ENCODE assay signal across 12 cellular contexts in the genomic region with DNA sequence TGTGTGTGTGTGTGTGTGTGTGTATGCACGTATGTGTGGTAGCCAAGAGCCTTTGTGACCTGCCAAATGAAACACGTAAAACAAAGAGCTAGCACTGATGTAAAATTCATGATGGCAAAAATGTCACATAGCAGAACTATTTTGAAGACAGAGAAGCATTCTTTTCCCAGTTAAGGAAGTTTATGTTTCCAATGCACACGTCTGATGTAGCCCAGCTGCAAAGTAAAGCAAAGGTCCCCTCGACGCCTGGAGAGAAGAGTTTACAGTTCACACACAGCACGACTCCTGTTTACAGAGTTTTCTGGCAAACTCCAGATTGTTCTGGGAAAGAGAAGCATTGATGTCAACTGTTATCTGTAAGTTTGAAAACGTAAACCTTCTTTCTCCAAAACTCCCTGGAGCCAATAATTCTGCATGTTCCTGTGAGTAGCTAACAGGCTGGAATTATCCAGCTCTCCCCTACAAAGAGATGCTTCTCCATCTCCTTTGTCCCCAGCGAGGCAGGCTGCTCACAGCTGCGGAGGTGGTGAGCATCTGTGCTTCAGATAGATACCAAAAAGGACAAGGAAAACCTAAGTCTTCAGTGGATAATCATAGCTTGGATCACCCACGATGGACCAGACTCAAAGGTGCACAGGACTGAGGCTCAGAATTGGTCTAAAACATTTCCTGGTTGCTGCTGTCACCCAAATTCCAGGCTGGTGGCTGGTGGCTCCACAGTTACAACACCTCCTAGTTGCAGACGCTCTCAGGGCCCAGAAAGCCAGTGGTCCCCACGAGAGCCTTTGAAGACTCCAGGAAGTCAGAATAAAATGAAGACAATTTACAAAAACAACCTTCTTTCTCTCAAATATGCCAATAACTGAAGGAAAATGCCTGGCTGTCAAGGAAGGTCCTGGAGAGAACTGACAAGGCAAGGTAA.
DNase-seq lines count a peak whose midpoint lies in the region; ATAC-seq and TF ChIP-seq lines count a peak whose summit lies in the region.
"Had no signal": no experiment of that assay in that cellular context is flagged by ENCODE, and none has a peak within 500 bp of the region (broad histone marks: within the 10 kb centered on the region; RNA-seq: fewer than 3 reads in every experiment).

No MANE protein-coding gene starts in this region.

- no peaks in the 10 kb centered on the region for H3K9me2 ChIP-seq in hepatocyte (replicated peaks; ENCODE audit: insufficient read depth)

- H3K4me1 ChIP-seq in hepatocyte (ENCODE audit: insufficient read depth) = peaks cover 42% of the 10 kb centered on the region
- peaks cover 75% of the 10 kb centered on the region for H3K4me1 ChIP-seq in rectal smooth muscle tissue (ENCODE audit: control insufficient read depth, insufficient read depth, low read length)
- H3K4me1 ChIP-seq: body of pancreas had no signal

- H3K4me2 ChIP-seq in hepatocyte = no peak overlapping the region

- 46% methylated on average over 12 of the region's 12 CpGs for WGBS in hepatocyte (ENCODE audit: low lambda C conversion rate, missing lambda C conversion rate)

- DNase-seq in EH (ENCODE audit: low read depth) (peak; percentile 56), coronary artery (ENCODE audit: low spot score) (no peak), hepatocyte (ENCODE audit: low spot score) (peak; percentile 37), NCI-H128 (lab: John Stamatoyannopoulos, UW; ENCODE audit: unreplicated experiment) (no peak), NCI-H1930 (lab: John Stamatoyannopoulos, UW) (no peak)
- DNase-seq: activated CD4-positive, alpha-beta T cell treated with anti-CD3 and anti-CD28 coated beads for 4 hours; body of pancreas; naive B cell; PC-3 had no signal

- ATAC-seq in GM21619 (IDR thresholded peaks at IDR 0.05; ENCODE audit: unreplicated experiment) (no peak), GM21825 (IDR thresholded peaks at IDR 0.05; ENCODE audit: unreplicated experiment) (no peak)
- ATAC-seq: body of pancreas, PC-3 had no signal

- no peaks in the 10 kb centered on the region for H3K9me3 ChIP-seq in hepatocyte (ENCODE audit: low read depth)
- H3K9me3 ChIP-seq: body of pancreas had no signal

- H3K9ac ChIP-seq in rectal smooth muscle tissue (ENCODE audit: low read length) = no peak overlapping the region

- H3K27me3 ChIP-seq in hepatocyte = no peaks in the 10 kb centered on the region
- no peaks in the 10 kb centered on the region for H3K27me3 ChIP-seq in rectal smooth muscle tissue (ENCODE audit: control insufficient read depth, insufficient read depth, low read length)
- H3K27me3 ChIP-seq: body of pancreas had no signal

- no peak for TF ChIP-seq CTCF in coronary artery (IDR thresholded peaks at IDR 0.05)
- TF ChIP-seq CTCF in hepatocyte (IDR thresholded peaks at IDR 0.05; ENCODE audit: poor library complexity) = no peak

- H4K20me1 ChIP-seq in hepatocyte (ENCODE audit: insufficient read depth, poor library complexity, severe bottlenecking) = no peaks in the 10 kb centered on the region

- H2AFZ ChIP-seq in hepatocyte = no peak overlapping the region

- H3K4me3 ChIP-seq in coronary artery (no peak overlapping the region), hepatocyte (no peak overlapping the region), rectal smooth muscle tissue (ENCODE audit: low read length) (no peak overlapping the region)
- H3K4me3 ChIP-seq: body of pancreas had no signal

- no peaks in the 10 kb centered on the region for H3K79me2 ChIP-seq in hepatocyte

- no peaks in the 10 kb centered on the region for H3K36me3 ChIP-seq in hepatocyte (replicated peaks; ENCODE audit: insufficient read depth, low read depth)
- H3K36me3 ChIP-seq in rectal smooth muscle tissue (ENCODE audit: control insufficient read depth, insufficient read depth, low read length) = peaks cover 4% of the 10 kb centered on the region

- peak overlapping the region; percentile 58 to 62 for H3K27ac ChIP-seq in coronary artery
- H3K27ac ChIP-seq in hepatocyte = peak overlapping the region; percentile 90
- peak overlapping the region; percentile 97 for H3K27ac ChIP-seq in rectal smooth muscle tissue (ENCODE audit: low read depth, low read length)

Comparison
In these comparisons a context has a peak if more than half of its experiments do, and no peak if none do; other contexts are left out.
1. DNase-seq: peak in EH (single experiment) and hepatocyte (single experiment); none in coronary artery (single experiment), NCI-H128 (single experiment) and NCI-H1930 (0 of 2).
2. Peak in every context shown above with its lines, with median percentiles within 50 percentile points of each other: H3K27ac ChIP-seq.